Comparison of ENCODE assay signal across 9 cellular contexts in genomic region chr1:212237651-212238050, GRCh38. TPM values are rescaled to one million over a fixed set of nuclear protein-coding genes. Genes with fewer than 3 reads are reported as not detected.
DNase-seq lines count a peak whose midpoint lies in the region; ATAC-seq and TF ChIP-seq lines count a peak whose summit lies in the region.
"Had no signal": no experiment of that assay in that cellular context is flagged by ENCODE, and none has a peak within 500 bp of the region (broad histone marks: within the 10 kb centered on the region; RNA-seq: fewer than 3 reads in every experiment).

No MANE protein-coding gene starts in this region.

- H3K36me3 ChIP-seq in mammary epithelial cell (ENCODE audit: insufficient read depth, low read length) (no peaks in the 10 kb centered on the region), spleen (no peaks in the 10 kb centered on the region)
- H3K36me3 ChIP-seq in naive thymus-derived CD4-positive, alpha-beta T cell (ENCODE audit: control insufficient read depth in 2 of 3, insufficient read depth in 3 of 3, low read length in 3 of 3): no peaks in the 10 kb centered on the region

- no peak overlapping the region for H2AFZ ChIP-seq in mammary epithelial cell (ENCODE audit: low read depth, low read length)

- H3K27ac ChIP-seq in mammary epithelial cell (ENCODE audit: insufficient read depth, low read depth, low read length): peak overlapping the region; percentile 33
- H3K27ac ChIP-seq in spleen: no peak overlapping the region
- no peak overlapping the region for H3K27ac ChIP-seq in naive thymus-derived CD4-positive, alpha-beta T cell (ENCODE audit: low read depth, low read length)

- no peaks in the 10 kb centered on the region for H3K79me2 ChIP-seq in mammary epithelial cell (ENCODE audit: insufficient read depth, low read length)

- peak; percentile 45 for DNase-seq in GM10248 (ENCODE audit: extremely low spot score)
- DNase-seq in mammary epithelial cell: peak; percentile 86
- DNase-seq in NCI-H1694 (lab: John Stamatoyannopoulos, UW): no peak
- DNase-seq in spleen: no peak
- DNase-seq in naive thymus-derived CD4-positive, alpha-beta T cell: no peak
- no peak for DNase-seq in AG20443 (ENCODE audit: low spot score)
- DNase-seq: MV-4-11 had no signal

- TF ChIP-seq POLR2A in spleen (IDR thresholded peaks at IDR 0.05): no peak

- no peaks in the 10 kb centered on the region for H4K20me1 ChIP-seq in mammary epithelial cell (ENCODE audit: insufficient read depth, low read length)

- H3K27ac Mint-ChIP-seq in naive thymus-derived CD4-positive, alpha-beta T cell: no peak overlapping the region

- in situ Hi-C loops in mammary epithelial cell (cut with MboI; ENCODE audit: low sequenced_read_pairs in 2 of 2): no loop called here

- TF ChIP-seq CTCF in GM10248 (IDR thresholded peaks at IDR 0.05; ENCODE audit: control extremely low read depth, extremely low read depth, low read depth, missing control alignments) (no peak), mammary epithelial cell (conservative IDR thresholded peaks at IDR 0.05 in 1 of 2, IDR thresholded peaks at IDR 0.05 in 1 of 2; ENCODE audit: extremely low read depth in 1 of 2, insufficient read depth in 1 of 2, low read depth in 1 of 2, low read length in 2 of 2) (no peak), spleen (IDR thresholded peaks at IDR 0.05 in 8 of 11, conservative IDR thresholded peaks at IDR 0.05 in 3 of 11) (no peak)

- CTCF ChIA-PET in GM10248 (lab: Yijun Ruan, JAX): interaction anchor here (0.8 to 1.3 kb wide), 5 partner anchors 19 to 539 kb away, joined by 3 to 5 read pairs (median 3); no protein-coding TSS in a partner anchor
- CTCF ChIA-PET in mammary epithelial cell (lab: Charles Lee; ENCODE audit: low non-redundant PET): no interaction called here
- CTCF ChIA-PET in naive thymus-derived CD4-positive, alpha-beta T cell (lab: Charles Lee): no interaction called here

- ATAC-seq in GM19452 (IDR thresholded peaks at IDR 0.05; ENCODE audit: unreplicated experiment): peak; percentile 91
- peak; percentile 90 for ATAC-seq in HG03108 (IDR thresholded peaks at IDR 0.05; ENCODE audit: unreplicated experiment)
- ATAC-seq in naive thymus-derived CD4-positive, alpha-beta T cell: no peak

- H3K27me3 ChIP-seq in mammary epithelial cell (ENCODE audit: insufficient read depth, low read length) (no peaks in the 10 kb centered on the region), spleen (replicated peaks in 1 of 7) (no peaks in the 10 kb centered on the region)
- H3K27me3 ChIP-seq in naive thymus-derived CD4-positive, alpha-beta T cell (ENCODE audit: control insufficient read depth in 2 of 2, insufficient read depth in 2 of 2, low read length in 2 of 2): no peaks in the 10 kb centered on the region

- H3K4me3 Mint-ChIP-seq in naive thymus-derived CD4-positive, alpha-beta T cell: no peak overlapping the region

- dilution Hi-C loops in mammary epithelial cell (cut with HindIII; ENCODE audit: low sequenced_read_pairs): no loop called here

- no peaks in the 10 kb centered on the region for H3K9me3 ChIP-seq in mammary epithelial cell (replicated peaks; ENCODE audit: insufficient read depth, low read length)
- no peaks in the 10 kb centered on the region for H3K9me3 ChIP-seq in spleen
- no peaks in the 10 kb centered on the region for H3K9me3 ChIP-seq in naive thymus-derived CD4-positive, alpha-beta T cell (ENCODE audit: control insufficient read depth in 2 of 3, low read length in 3 of 3)

- H3K9ac ChIP-seq in mammary epithelial cell (ENCODE audit: insufficient read depth, low read length): no peak overlapping the region

- POLR2A ChIA-PET in GM10248 (lab: Yijun Ruan, JAX): interaction anchor here (1.4 kb wide), 1 partner anchor 18 kb away, joined by 3 read pairs; no protein-coding TSS in a partner anchor
- POLR2A ChIA-PET in naive thymus-derived CD4-positive, alpha-beta T cell (lab: Charles Lee): no interaction called here

- intact Hi-C loops in mammary epithelial cell (cut with micrococcal nuclease) (loop anchor here (2.0 kb wide), 1 partner anchor 47 kb away; the partner anchor contains the start of gene PPP2R5A), spleen (cut with DNase I; ENCODE audit: low total_unique reads) (no loop called here)
- intact Hi-C loops in naive thymus-derived CD4-positive, alpha-beta T cell (cut with micrococcal nuclease): no loop called here

- H3K9me3 Mint-ChIP-seq in naive thymus-derived CD4-positive, alpha-beta T cell: no peaks in the 10 kb centered on the region

- H3K4me1 ChIP-seq in mammary epithelial cell (ENCODE audit: insufficient read depth, low read length): peaks cover 22% of the 10 kb centered on the region
- H3K4me1 ChIP-seq in spleen: peaks cover 0 to 55% (median 13%) of the 10 kb centered on the region in 6 donors
- peaks cover 0 to 3% of the 10 kb centered on the region in 2 donors for H3K4me1 ChIP-seq in naive thymus-derived CD4-positive, alpha-beta T cell (ENCODE audit: control insufficient read depth in 2 of 2, insufficient read depth in 2 of 2, low read length in 2 of 2)

- no peak overlapping the region for H3K4me2 ChIP-seq in mammary epithelial cell (ENCODE audit: insufficient read depth, low read depth, low read length)

- TSS peak; percentile 15 for BruUV-seq in mammary epithelial cell (replicated peaks; lab: Mats Ljungman, UMichigan)

- H3K4me3 ChIP-seq in mammary epithelial cell (replicated peaks in 1 of 3; ENCODE audit: insufficient read depth in 1 of 3, low read depth in 2 of 3, low read length in 3 of 3) (no peak overlapping the region), spleen (no peak overlapping the region)
- H3K4me3 ChIP-seq in naive thymus-derived CD4-positive, alpha-beta T cell (ENCODE audit: low read length): no peak overlapping the region

- peaks cover 0 to 4% (median 0%) of the 10 kb centered on the region in 5 donors for H3K36me3 Mint-ChIP-seq in naive thymus-derived CD4-positive, alpha-beta T cell

- no peaks in the 10 kb centered on the region for H3K27me3 Mint-ChIP-seq in naive thymus-derived CD4-positive, alpha-beta T cell

- peaks cover 0 to 37% (median 7%) of the 10 kb centered on the region in 7 donors for H3K4me1 Mint-ChIP-seq in naive thymus-derived CD4-positive, alpha-beta T cell

RNA-seq across cellular contexts. Expression of gene PPP2R5A, which starts 47.6 kb away (rescaled TPM):
- total RNA-seq in mammary epithelial cell: 10 to 100 TPM; 17.3 to 19.0 TPM
- polyA plus RNA-seq in mammary epithelial cell: 10.4 TPM
- 7.4 TPM for polyA minus RNA-seq in mammary epithelial cell
- total RNA-seq in spleen: 10 to 100 TPM; 48.3 to 82.5 (median 72.4) TPM
- polyA plus RNA-seq in spleen: 10 to 100 TPM; 34.9 to 56.0 (median 37.3) TPM
- 10 to 100 TPM; 38.5 to 52.7 (median 49.8) TPM for total RNA-seq in naive thymus-derived CD4-positive, alpha-beta T cell
- polyA plus RNA-seq in naive thymus-derived CD4-positive, alpha-beta T cell: 10 to 100 TPM; 22.9 to 27.5 TPM

Comparison
In these comparisons a context has a peak if more than half of its experiments do, and no peak if none do; other contexts are left out.
1. DNase-seq: peak in GM10248 (single experiment) and mammary epithelial cell (single experiment); none in NCI-H1694 (single experiment), spleen (single experiment), naive thymus-derived CD4-positive, alpha-beta T cell (0 of 9) and AG20443 (single experiment).